ENCODE assay signal across 8 cellular contexts in the genomic region with DNA sequence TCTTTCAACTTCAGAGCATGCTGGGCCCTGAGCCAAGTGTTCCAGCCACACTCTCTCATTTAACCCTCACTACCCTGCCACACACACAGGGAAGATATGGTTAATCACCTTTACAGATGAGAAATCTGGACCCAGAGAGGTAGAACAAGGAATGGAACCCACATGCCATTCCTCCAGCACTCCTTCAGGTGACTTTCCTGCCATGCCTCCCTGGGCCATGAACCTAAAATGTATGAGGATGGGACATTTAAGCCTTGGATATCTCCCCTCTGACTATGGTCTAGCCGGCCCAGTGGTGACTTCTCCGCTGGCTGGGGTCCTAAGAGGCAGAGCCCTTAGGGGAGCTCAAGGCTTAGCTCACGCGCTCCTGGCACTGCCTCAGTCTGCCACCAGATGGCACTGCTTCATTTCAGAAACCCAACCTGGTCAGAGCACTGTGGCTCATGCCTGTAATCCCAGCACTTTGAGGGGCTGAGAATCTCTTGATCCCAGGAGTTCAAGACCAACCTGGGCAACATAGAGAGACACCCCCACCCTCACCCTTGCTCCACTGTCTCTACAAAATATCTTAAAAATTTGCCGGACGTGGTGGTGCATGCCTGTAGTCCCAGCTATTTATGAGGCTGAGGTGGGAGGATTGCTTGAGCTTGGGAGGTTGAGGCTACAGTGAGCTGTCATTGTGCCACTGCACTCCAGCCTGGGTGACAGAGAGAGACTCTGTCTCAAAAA. TPM values are rescaled to one million over a fixed set of nuclear protein-coding genes. Genes with fewer than 3 reads are reported as not detected.
DNase-seq lines count a peak whose midpoint lies in the region; TF ChIP-seq lines count a peak whose summit lies in the region.

No MANE protein-coding gene starts in this region.

- H3K4me1 ChIP-seq in Loucy (ENCODE audit: insufficient read depth, low read length, poor library complexity, severe bottlenecking) = peaks cover 4% of the 10 kb centered on the region
- H3K4me1 ChIP-seq in prostate gland (replicated peaks) = peaks cover 5% of the 10 kb centered on the region
- no peaks in the 10 kb centered on the region for H3K4me1 ChIP-seq in uterus

- H3K36me3 Mint-ChIP-seq in activated naive CD8-positive, alpha-beta T cell treated with anti-CD3 and anti-CD28 coated beads for 36 hours = peaks cover 3% of the 10 kb centered on the region

- H3K27ac ChIP-seq in SU-DHL-6 (ENCODE audit: low read depth, low read length) = no peak overlapping the region
- H3K27ac ChIP-seq in prostate gland = peak overlapping the region; percentile 36 to 98
- peak overlapping the region; percentile 5 to 29 for H3K27ac ChIP-seq in uterus

- TF ChIP-seq CTCF in Loucy (conservative IDR thresholded peaks at IDR 0.05; ENCODE audit: low read length) (peak; percentile 93), SU-DHL-6 (IDR thresholded peaks at IDR 0.05; ENCODE audit: insufficient read depth, low read length, poor library complexity, severe bottlenecking) (peak; percentile 90), prostate gland (IDR thresholded peaks at IDR 0.05) (peak; percentile 86 to 95 (median 94)), uterus (IDR thresholded peaks at IDR 0.05) (peak; percentile 86 to 95 (median 93))

- peak; percentile 10 for DNase-seq in DMS153 treated with DMSO at 0.1 percent for 48 hours (lab: John Stamatoyannopoulos, UW; ENCODE audit: unreplicated experiment)
- no peak for DNase-seq in DMS153 (lab: John Stamatoyannopoulos, UW)
- peak; percentile 78 for DNase-seq in activated naive CD8-positive, alpha-beta T cell treated with anti-CD3 and anti-CD28 coated beads for 36 hours
- peak; percentile 87 for DNase-seq in cardiac septum (ENCODE audit: low spot score)
- peak; percentile 74 for DNase-seq in prostate gland (ENCODE audit: low spot score)
- DNase-seq in uterus = peak; percentile 80 to 84

- H2AFZ ChIP-seq in Loucy (ENCODE audit: low read length) = 0 out of 2 replicates have a peak overlapping the region, but pooled peaks have one; percentile 38
- H2AFZ ChIP-seq in SU-DHL-6 (ENCODE audit: low read depth, low read length, severe bottlenecking) = peak overlapping the region; percentile 84

- intact Hi-C loops in cardiac septum (cut with DNase I) (loop anchor here (2.0 to 5.0 kb wide), 4 partner anchors 37 to 1150 kb away; partner anchors contain the start of genes CYB561D2, NPRL2, RAD54L2 and TEX264), prostate gland (cut with DNase I) (loop anchor here (2.0 to 5.0 kb wide), 4 partner anchors 110 to 297 kb away; partner anchors contain the start of gene RBM15B), uterus (cut with DNase I; ENCODE audit: low total_unique reads) (loop anchor here (5.0 kb wide), 2 partner anchors 110 to 165 kb away; partner anchors contain the start of gene RBM15B)

- no peaks in the 10 kb centered on the region for H3K9me3 Mint-ChIP-seq in activated naive CD8-positive, alpha-beta T cell treated with anti-CD3 and anti-CD28 coated beads for 36 hours

- H4K20me1 ChIP-seq in Loucy (ENCODE audit: insufficient read depth, low read length, poor library complexity, severe bottlenecking) (peaks cover 12% of the 10 kb centered on the region), SU-DHL-6 (ENCODE audit: low read depth, low read length) (peaks cover 6% of the 10 kb centered on the region; the same call in 1 of the 2 replicates)

- WGBS in prostate gland = 3% methylated on average over 5 of the region's 6 CpGs

- H3K4me1 Mint-ChIP-seq in activated naive CD8-positive, alpha-beta T cell treated with anti-CD3 and anti-CD28 coated beads for 36 hours = peaks cover 17% of the 10 kb centered on the region

- H3K9ac ChIP-seq in Loucy (ENCODE audit: low read depth, low read length, poor library complexity, severe bottlenecking) = peak overlapping the region; percentile 1
- H3K9ac ChIP-seq in SU-DHL-6 (ENCODE audit: low read length) = peak overlapping the region; percentile 14; the same call in 1 of the 2 replicates

- no peaks in the 10 kb centered on the region for H3K36me3 ChIP-seq in Loucy (ENCODE audit: insufficient read depth, low read length)
- H3K36me3 ChIP-seq in SU-DHL-6 (ENCODE audit: low read length) = no peaks in the 10 kb centered on the region
- H3K36me3 ChIP-seq in prostate gland = no peaks in the 10 kb centered on the region
- H3K36me3 ChIP-seq in uterus = no peaks in the 10 kb centered on the region

- H3K79me2 ChIP-seq in Loucy (ENCODE audit: insufficient read depth, low read length) (peaks cover 22% of the 10 kb centered on the region), SU-DHL-6 (ENCODE audit: insufficient read depth, low read length) (peaks cover 24% of the 10 kb centered on the region)

- no peak overlapping the region for H3K4me2 ChIP-seq in Loucy (ENCODE audit: low read depth, low read length, poor library complexity, severe bottlenecking)
- H3K4me2 ChIP-seq in SU-DHL-6 (ENCODE audit: low read depth, low read length, poor library complexity, severe bottlenecking) = no peak overlapping the region

- H3K27ac Mint-ChIP-seq in activated naive CD8-positive, alpha-beta T cell treated with anti-CD3 and anti-CD28 coated beads for 36 hours = peak overlapping the region; percentile 42

- H3K27me3 Mint-ChIP-seq in activated naive CD8-positive, alpha-beta T cell treated with anti-CD3 and anti-CD28 coated beads for 36 hours = peaks cover 4% of the 10 kb centered on the region

- H3K27me3 ChIP-seq in Loucy (ENCODE audit: insufficient read depth, low read length, poor library complexity, severe bottlenecking) (no peaks in the 10 kb centered on the region), SU-DHL-6 (ENCODE audit: low read length) (no peaks in the 10 kb centered on the region), prostate gland (replicated peaks; ENCODE audit: insufficient read depth) (no peaks in the 10 kb centered on the region), uterus (no peaks in the 10 kb centered on the region)

- no peaks in the 10 kb centered on the region for H3F3A ChIP-seq in Loucy (ENCODE audit: low read depth)
- 0 out of 2 replicates have a peak, but pooled peaks cover 7% of the 10 kb centered on the region for H3F3A ChIP-seq in SU-DHL-6 (ENCODE audit: insufficient read depth)

- H3K4me3 ChIP-seq in Loucy (ENCODE audit: low read length, poor library complexity, severe bottlenecking) (no peak overlapping the region), SU-DHL-6 (ENCODE audit: insufficient read depth, low read length, poor library complexity, severe bottlenecking) (no peak overlapping the region), prostate gland (no peak overlapping the region), uterus (no peak overlapping the region)

- H3K9me2 ChIP-seq in Loucy (replicated peaks; ENCODE audit: low read depth, low read length) (no peaks in the 10 kb centered on the region), SU-DHL-6 (replicated peaks; ENCODE audit: insufficient read depth, low read length) (no peaks in the 10 kb centered on the region)

- no peak overlapping the region for H3K4me3 Mint-ChIP-seq in activated naive CD8-positive, alpha-beta T cell treated with anti-CD3 and anti-CD28 coated beads for 36 hours

- TF ChIP-seq POLR2A in prostate gland (IDR thresholded peaks at IDR 0.05) (no peak), uterus (IDR thresholded peaks at IDR 0.05) (no peak)

- H3K9me3 ChIP-seq in Loucy (ENCODE audit: insufficient read depth, low read depth, low read length) (no peaks in the 10 kb centered on the region), SU-DHL-6 (ENCODE audit: insufficient read depth, low read length) (no peaks in the 10 kb centered on the region), prostate gland (no peaks in the 10 kb centered on the region), uterus (no peaks in the 10 kb centered on the region)

RNA-seq across cellular contexts. Expression of gene DCAF1, which starts 2.2 kb away (rescaled TPM):
- total RNA-seq in activated naive CD8-positive, alpha-beta T cell treated with anti-CD3 and anti-CD28 coated beads for 36 hours = 10 to 100 TPM; 40.7 to 42.4 TPM
- total RNA-seq in cardiac septum (15.4 TPM), prostate gland (10 to 100 TPM; 22.0 to 28.3 TPM), uterus (10 to 100 TPM in 3 of 4 donors, 1 to 10 TPM in 1; 7.9 to 24.7 (median 16.1) TPM)

RNA-seq across cellular contexts. Expression of gene RAD54L2, which starts 36.5 kb away (rescaled TPM):
- 10 to 100 TPM; 26.4 to 28.0 TPM for total RNA-seq in activated naive CD8-positive, alpha-beta T cell treated with anti-CD3 and anti-CD28 coated beads for 36 hours
- 16.5 TPM for total RNA-seq in cardiac septum
- 10 to 100 TPM; 12.9 to 33.1 TPM for total RNA-seq in prostate gland
- 10 to 100 TPM in 3 of 4 donors, 1 to 10 TPM in 1; 5.9 to 43.4 (median 19.1) TPM for total RNA-seq in uterus
